26 cellular contexts compared by ENCODE assay signal in genomic region chr18:62412248-62412979, GRCh38.
"Had no signal": no experiment of that assay in that cellular context is flagged by ENCODE, and none has a peak within 500 bp of the region (broad histone marks: within the 10 kb centered on the region; RNA-seq: fewer than 3 reads in every experiment).

No MANE protein-coding gene starts in this region.

- H3K27ac Mint-ChIP-seq: immature natural killer cell; nephron; stimulated activated memory B cell treated with anti-CD40 and anti-IgM and Interleukin-4, amounts not matched to agents 10 μg/mL and 1 μg/mL and 100 μg/mL, for 72 hours; stimulated activated naive CD8-positive, alpha-beta T cell treated with anti-CD3 and anti-CD28 coated beads, Interleukin-15, amount 100 ng/mL, for 72 hours; type B pancreatic cell had no signal

- H3K27ac ChIP-seq: lower lobe of right lung, pancreas, prostate gland, right lobe of liver, tibial nerve, uterus had no signal

- H3K9me3 Mint-ChIP-seq: immature natural killer cell, nephron, type B pancreatic cell had no signal

- H3K36me3 Mint-ChIP-seq: stimulated activated memory B cell treated with anti-CD40 and anti-IgM and Interleukin-4, amounts not matched to agents 10 μg/mL and 1 μg/mL and 100 μg/mL, for 72 hours; type B pancreatic cell had no signal

- DNase-seq: hypothalamus; immature natural killer cell; kidney; lower lobe of right lung; mammary epithelial cell; mesenchymal stem cell; naive thymus-derived CD8-positive, alpha-beta T cell; nucleus accumbens; pancreas; posterior cingulate gyrus; right lobe of liver; stimulated activated CD4-positive, alpha-beta T cell treated with anti-CD3 and anti-CD28 coated beads, Interleukin-1b, Interleukin-23, amount 100 ng/mL, for 48 hours; stimulated activated CD4-positive, alpha-beta T cell treated with anti-CD3 and anti-CD28 coated beads, Interleukin-2, amount 100 ng/mL, for 48 hours; stimulated activated CD4-positive, alpha-beta T cell treated with anti-CD3 and anti-CD28 coated beads, Interleukin-4, amount 100 ng/mL, for 4 hours; stimulated activated CD8-positive, alpha-beta memory T cell treated with anti-CD3 and anti-CD28 coated beads, Interleukin-4, amount 100 ng/mL, for 48 hours; stimulated activated naive CD4-positive, alpha-beta T cell treated with Interleukin-2 at 50 U/mL for 16 hours; stimulated activated naive CD8-positive, alpha-beta T cell treated with anti-CD3 and anti-CD28 coated beads, Interleukin-15, amount 100 ng/mL, for 72 hours; substantia nigra; uterus had no signal

- H3K36me3 ChIP-seq: lower lobe of right lung, pancreas, prostate gland, right lobe of liver, tibial nerve, uterus had no signal

- H3K4me3 Mint-ChIP-seq: immature natural killer cell; naive thymus-derived CD8-positive, alpha-beta T cell; nephron; neural crest cell; stimulated activated memory B cell treated with anti-CD40 and anti-IgM and Interleukin-4, amounts not matched to agents 10 μg/mL and 1 μg/mL and 100 μg/mL, for 72 hours; stimulated activated naive CD8-positive, alpha-beta T cell treated with anti-CD3 and anti-CD28 coated beads, Interleukin-15, amount 100 ng/mL, for 72 hours; type B pancreatic cell had no signal

- H3K4me3 ChIP-seq: lower lobe of right lung, pancreas, prostate gland, right lobe of liver, smooth muscle cell, tibial nerve, uterus had no signal

- H3K4me1 Mint-ChIP-seq: neural crest cell; stimulated activated memory B cell treated with anti-CD40 and anti-IgM and Interleukin-4, amounts not matched to agents 10 μg/mL and 1 μg/mL and 100 μg/mL, for 72 hours had no signal

- ATAC-seq: lower lobe of right lung; naive thymus-derived CD8-positive, alpha-beta T cell; pancreas; right lobe of liver; stimulated activated memory B cell treated with anti-CD40 and anti-IgM and Interleukin-4, amounts not matched to agents 10 μg/mL and 1 μg/mL and 100 μg/mL, for 72 hours; stimulated activated naive CD8-positive, alpha-beta T cell treated with anti-CD3 and anti-CD28 coated beads, Interleukin-15, amount 100 ng/mL, for 72 hours had no signal

- H3K4me1 ChIP-seq: lower lobe of right lung, pancreas, prostate gland, right lobe of liver, tibial nerve, uterus had no signal

- H3K9me3 ChIP-seq: lower lobe of right lung, pancreas, prostate gland, right lobe of liver, uterus had no signal
